8 cellular contexts compared by ENCODE assay signal in genomic region chr2:9555338-9556120, GRCh38. TPM values are rescaled to one million over a fixed set of nuclear protein-coding genes. Genes with fewer than 3 reads are reported as not detected.
DNase-seq lines count a peak whose midpoint lies in the region; ATAC-seq, FAIRE-seq and TF ChIP-seq lines count a peak whose summit lies in the region.

Gene ADAM17 (minus strand): TSS chr2:9555830. CDS start chr2:9555605, 225 bp downstream.

- WGBS in HepG2 (ENCODE audit: low lambda C conversion rate) = under 1% methylated on average over 48 of the region's 73 CpGs

- H3K27ac ChIP-seq in HepG2 (ENCODE audit: extremely low read length, insufficient read depth, low read length) = peak within 1 kb of the TSS; percentile 98

- BruUV-seq in HepG2 (replicated peaks; lab: Mats Ljungman, UMichigan) = no TSS peak

- H2AFZ ChIP-seq in HepG2 (ENCODE audit: low read length) = peak within 1 kb of the TSS; percentile 68

- intact Hi-C loops in HepG2 (cut with micrococcal nuclease; ENCODE audit: unreplicated experiment) = loop anchor here (2.0 to 5.0 kb wide), 4 partner anchors 75 to 217 kb away; partner anchors contain the start of genes CPSF3, ITGB1BP1 and YWHAQ

- TF ChIP-seq EP300 in HepG2 (IDR thresholded peaks at IDR 0.05; ENCODE audit: low read depth in 2 of 2, low read length in 2 of 2) (peak in 1 of 2 experiments; percentile 44; a peak in 2 of 4 replicates), HepG2 (CRISPR knock-in tag; IDR thresholded peaks at IDR 0.05; ENCODE audit: borderline replicate concordance) (no peak)

- in situ Hi-C loops in HepG2 (cut with HindIII; ENCODE audit: extremely low pct_ligation_motif_present, low pct_unique_long_range_greater_than_20kb) = no loop called here

- peaks cover 54% of the 10 kb centered on the region for H3K79me2 ChIP-seq in HepG2 (ENCODE audit: insufficient read depth, low read length)

- ATAC-seq in GM19324 (IDR thresholded peaks at IDR 0.05; ENCODE audit: low FRiP score, unreplicated experiment) (peak; percentile 94), HG03469 (IDR thresholded peaks at IDR 0.05; ENCODE audit: unreplicated experiment) (peak; percentile 78), HepG2 (peak; percentile 96)

- peaks cover 36% of the 10 kb centered on the region for H3K4me1 ChIP-seq in HepG2 (ENCODE audit: insufficient read depth, low read length)

- TF ChIP-seq RAD21 in HepG2 (CRISPR knock-in tag; IDR thresholded peaks at IDR 0.05) = peak; percentile 70

- peak; percentile 71 to 92 for TF ChIP-seq POLR2A in HepG2 (IDR thresholded peaks at IDR 0.05; ENCODE audit: insufficient read depth in 1 of 2, low read depth in 2 of 2, low read length in 2 of 2)

- POLR2A ChIA-PET in HepG2 (lab: Yijun Ruan, JAX) = interaction anchor here (0.6 to 4.2 kb wide), 33 partner anchors 9 to 894 kb away, joined by 3 to 70 read pairs (median 4); partner anchors contain the start of genes CPSF3, ITGB1BP1, TAF1B and YWHAQ

- H3K27me3 ChIP-seq in HepG2 (ENCODE audit: control insufficient read depth in 1 of 2, insufficient read depth in 2 of 2, low read length in 2 of 2) = no peaks in the 10 kb centered on the region; a peak in 1 of 5 replicates

- H4K20me1 ChIP-seq in HepG2 (ENCODE audit: insufficient read depth, low read length) = peaks cover 3% of the 10 kb centered on the region; the same call in 1 of the 2 replicates

- peak within 1 kb of the TSS; percentile 92 for H3K4me2 ChIP-seq in HepG2 (ENCODE audit: low read depth, low read length)

- peak within 1 kb of the TSS; percentile 97 for H3K9ac ChIP-seq in HepG2 (ENCODE audit: insufficient read depth, low read depth, low read length)

- CTCF ChIA-PET in HepG2 (lab: Yijun Ruan, JAX; ENCODE audit: low intra/inter-chr PET ratio, low total read pairs) = no interaction called here

- FAIRE-seq in HepG2 (lab: Jason Lieb, UNC) = no peak

- no peaks in the 10 kb centered on the region for H3K36me3 ChIP-seq in HepG2 (replicated peaks in 1 of 2; ENCODE audit: control insufficient read depth in 1 of 2, insufficient read depth in 2 of 2, low read length in 2 of 2)

- H3K4me3 ChIP-seq in HepG2 (replicated peaks in 1 of 3; ENCODE audit: insufficient read depth in 1 of 3, low read depth in 2 of 3, low read length in 3 of 3) = peak within 1 kb of the TSS; percentile 79 to 96 (median 88)

- DNase-seq in C1 segment of cervical spinal cord (lab: John Stamatoyannopoulos, UW) = peak; percentile 72 to 96 (median 90)
- peak; percentile 86 to 97 for DNase-seq in NCI-H526 (lab: John Stamatoyannopoulos, UW)
- peak; percentile 74 for DNase-seq in activated CD4-positive, alpha-beta T cell treated with anti-CD3 and anti-CD28 coated beads, Interleukin-2, amount 50 U/mL, for 1 hour
- peak; percentile 95 for DNase-seq in dedifferentiated amniotic fluid mesenchymal stem cell (ENCODE audit: extremely low spot score)
- DNase-seq in HepG2 (ENCODE audit: low spot score) = peak; percentile 95
- DNase-seq in stimulated activated CD4-positive, alpha-beta T cell treated with anti-CD3 and anti-CD28 coated beads, Interleukin-4, amount 100 ng/mL, for 1 hour = peak; percentile 83

- peak; percentile 89 for TF ChIP-seq CTCF in HepG2 (CRISPR knock-in tag; IDR thresholded peaks at IDR 0.05)

- H3K9me3 ChIP-seq in HepG2 (ENCODE audit: low read length) = no peaks in the 10 kb centered on the region

TF ChIP-seq in HepG2, 621 proteins besides CTCF, POLR2A, EP300 and RAD21 (continues in another document):
- TF ChIP-seq ZNF607 (CRISPR knock-in tag; IDR thresholded peaks at IDR 0.05; ENCODE audit: borderline replicate concordance) = peak; percentile 97
- TF ChIP-seq NR2F2 (IDR thresholded peaks at IDR 0.05; ENCODE audit: borderline replicate concordance, low read depth) = peak; percentile 48; the same call in 1 of the 2 replicates
- peak; percentile 80 for TF ChIP-seq ISL2 (CRISPR knock-in tag; IDR thresholded peaks at IDR 0.05)
- no peak for TF ChIP-seq CEBPG (CRISPR knock-in tag; IDR thresholded peaks at IDR 0.05)
- TF ChIP-seq FOXO1 (CRISPR knock-in tag; IDR thresholded peaks at IDR 0.05) = no peak
- TF ChIP-seq SP4 (CRISPR knock-in tag; IDR thresholded peaks at IDR 0.05) = peak; percentile 84
- no peak for TF ChIP-seq TCF7 (IDR thresholded peaks at IDR 0.05; ENCODE audit: low read depth)
- TF ChIP-seq FOSL2 (CRISPR knock-in tag; IDR thresholded peaks at IDR 0.05) = peak; percentile 40; the same call in 1 of the 2 replicates
- peak; percentile 68; the same call in 1 of the 2 replicates for TF ChIP-seq HOXA5 (CRISPR knock-in tag; IDR thresholded peaks at IDR 0.05)
- TF ChIP-seq ZNF564 (CRISPR knock-in tag; IDR thresholded peaks at IDR 0.05) = peak; percentile 93
- 0 out of 2 replicates have a peak, but pooled peaks have one; percentile 51 for TF ChIP-seq ZNF296 (CRISPR knock-in tag; conservative IDR thresholded peaks at IDR 0.05)
- TF ChIP-seq PCBP2 (optimal IDR thresholded peaks at IDR 0.05; ENCODE audit: low read depth, low read length, poor library complexity, severe bottlenecking) = peak; percentile 67
- TF ChIP-seq ZKSCAN5 (CRISPR knock-in tag; IDR thresholded peaks at IDR 0.05) = peak; percentile 43; the same call in 1 of the 2 replicates
- no peak for TF ChIP-seq SOX6 (IDR thresholded peaks at IDR 0.05)
- peak; percentile 75 for TF ChIP-seq SOX6 (CRISPR knock-in tag; IDR thresholded peaks at IDR 0.05)
- no peak for TF ChIP-seq EZH2 (conservative IDR thresholded peaks at IDR 0.05; ENCODE audit: low read depth, low read length)
- no peak; the same call in 1 of the 2 replicates for TF ChIP-seq DMTF1 (CRISPR knock-in tag; IDR thresholded peaks at IDR 0.05)
- 0 out of 2 replicates have a peak, but pooled peaks have one; percentile 4 for TF ChIP-seq TIGD3 (CRISPR knock-in tag; IDR thresholded peaks at IDR 0.05; ENCODE audit: borderline replicate concordance)
- peak; percentile 85 for TF ChIP-seq PITX1 (CRISPR knock-in tag; IDR thresholded peaks at IDR 0.05)
- TF ChIP-seq SMARCC2 (IDR thresholded peaks at IDR 0.05) = no peak
- no peak for TF ChIP-seq ZNF550 (CRISPR knock-in tag; IDR thresholded peaks at IDR 0.05; ENCODE audit: borderline replicate concordance)

RNA-seq across cellular contexts. Expression of gene ADAM17, which starts in this region (rescaled TPM):
- total RNA-seq in HepG2 (2016; rRNA removed; fragmentation: Illumina TruSeq; extraction: Trizol) = 18.5 and 33.4 TPM in 2 replicates
- 10.8 TPM in 2 replicates for total RNA-seq in HepG2 (2016; cell fraction: cytosol; rRNA removed; fragmentation: Illumina TruSeq; extraction: Trizol; ENCODE audit: low read depth)
- 17.9 and 33.4 TPM in 2 replicates for total RNA-seq in HepG2 (2016; cell fraction: insoluble cytoplasmic fraction; rRNA removed; fragmentation: Illumina TruSeq; extraction: Trizol)
- 9.7 and 11.1 TPM in 2 replicates for total RNA-seq in HepG2 (2016; cell fraction: membrane; rRNA removed; fragmentation: Illumina TruSeq; extraction: Trizol)
- 38.0 and 48.8 TPM in 2 replicates for total RNA-seq in HepG2 (2016; cell fraction: nucleus; rRNA removed; fragmentation: Illumina TruSeq; extraction: Trizol)
- polyA plus RNA-seq in HepG2 (2011; rRNA removed) = 6.5 and 8.3 TPM in 2 replicates
- polyA plus RNA-seq in HepG2 (2011; cell fraction: cytosol; rRNA removed) = 5.1 and 5.6 TPM in 2 replicates
- 8.8 and 9.4 TPM in 2 replicates for polyA plus RNA-seq in HepG2 (2011; cell fraction: nucleus; rRNA removed)
- 17.9 and 24.2 TPM in 2 replicates for polyA plus RNA-seq in HepG2 (2012)
- polyA plus RNA-seq in HepG2 (2016; cell fraction: cytosol; fragmentation: Illumina TruSeq; extraction: Trizol; ENCODE audit: low read depth) = 0.97 and 1.1 TPM in 2 replicates
- 9.7 and 10.5 TPM in 2 replicates for polyA plus RNA-seq in HepG2 (2016; cell fraction: insoluble cytoplasmic fraction; fragmentation: Illumina TruSeq; extraction: Trizol; ENCODE audit: low read depth)
- polyA plus RNA-seq in HepG2 (2016; cell fraction: membrane; fragmentation: Illumina TruSeq; extraction: Trizol; ENCODE audit: low read depth) = 2.6 and 3.0 TPM in 2 replicates
- polyA plus RNA-seq in HepG2 (2016; cell fraction: nucleus; fragmentation: Illumina TruSeq; extraction: Trizol; ENCODE audit: insufficient read depth, low read depth) = 34.9 and 37.9 TPM in 2 replicates
- polyA minus RNA-seq in HepG2 (2011; rRNA and poly(A)+ RNA removed; ENCODE audit: low replicate concordance) = 12.1 and 17.0 TPM in 2 replicates
- 6.2 and 8.7 TPM in 2 replicates for polyA minus RNA-seq in HepG2 (2011; cell fraction: cytosol; rRNA and poly(A)+ RNA removed)
- 31.7 and 39.2 TPM in 2 replicates for polyA minus RNA-seq in HepG2 (2011; cell fraction: nucleus; rRNA and poly(A)+ RNA removed)

Comparison
In these comparisons a context has a peak if more than half of its experiments do, and no peak if none do; other contexts are left out.
1. Peak in every context shown above with its lines: DNase-seq, ATAC-seq, H3K4me3 ChIP-seq and H3K27ac ChIP-seq.